ENCODE assay signal across 8 cellular contexts in genomic region chr19:12639901-12640613, GRCh38. TPM values are rescaled to one million over a fixed set of nuclear protein-coding genes. Genes with fewer than 3 reads are reported as not detected.
DNase-seq lines count a peak whose midpoint lies in the region; FAIRE-seq and TF ChIP-seq lines count a peak whose summit lies in the region.

No MANE protein-coding gene starts in this region.

- H3K9ac ChIP-seq in keratinocyte (ENCODE audit: control insufficient read depth, extremely low read depth, insufficient read depth, low read length), result no peak overlapping the region

- no peak overlapping the region for H3K27ac Mint-ChIP-seq in Calu3 (ENCODE audit: unreplicated experiment)

- H3K27me3 ChIP-seq in keratinocyte (ENCODE audit: control insufficient read depth, extremely low read depth, insufficient read depth, low read length), result no peaks in the 10 kb centered on the region

- dilution Hi-C loops in keratinocyte (cut with MboI; ENCODE audit: extremely low pct_ligation_motif_present, low sequenced_read_pairs), result no loop called here

- H3K27ac ChIP-seq in keratinocyte (ENCODE audit: control insufficient read depth, insufficient read depth, low read length), result no peak overlapping the region

- peak overlapping the region in 1 of 3 experiments; percentile 12 for H3K4me3 ChIP-seq in keratinocyte (ENCODE audit: control insufficient read depth in 2 of 3, extremely low read depth in 1 of 3, insufficient read depth in 2 of 3, low read depth in 1 of 3, low read length in 3 of 3)

- H3K36me3 Mint-ChIP-seq in Calu3 (ENCODE audit: insufficient read depth, unreplicated experiment), result no peaks in the 10 kb centered on the region

- no peaks in the 10 kb centered on the region for H3K27me3 Mint-ChIP-seq in Calu3 (ENCODE audit: unreplicated experiment)

- no peaks in the 10 kb centered on the region for H3K9me3 ChIP-seq in keratinocyte (ENCODE audit: control insufficient read depth, low read depth, low read length)

- CTCF ChIA-PET in Calu3 (lab: Charles Lee), result no interaction called here

- no TSS peak for BruUV-seq in Calu3 (replicated peaks; lab: Mats Ljungman, UMichigan)

- peak; percentile 80 to 96 (median 90) for TF ChIP-seq CTCF in keratinocyte (optimal IDR thresholded peaks at IDR 0.05 in 1 of 3, IDR thresholded peaks at IDR 0.05 in 1 of 3, conservative IDR thresholded peaks at IDR 0.05 in 1 of 3; ENCODE audit: extremely low read depth in 1 of 3, insufficient read depth in 2 of 3, low read length in 3 of 3)
- TF ChIP-seq CTCF in Calu3 (IDR thresholded peaks at IDR 0.05; ENCODE audit: unreplicated experiment), result no peak

- no peaks in the 10 kb centered on the region for H3K9me1 ChIP-seq in keratinocyte (ENCODE audit: control insufficient read depth, extremely low read depth, insufficient read depth, low read length)

- H2AFZ ChIP-seq in keratinocyte (ENCODE audit: control insufficient read depth, low read length), result peak overlapping the region; percentile 89

- H3K4me2 ChIP-seq in keratinocyte (ENCODE audit: control insufficient read depth, extremely low read depth, insufficient read depth, low read depth, low read length), result peak overlapping the region; percentile 62

- peaks cover 3% of the 10 kb centered on the region for H3K9me3 Mint-ChIP-seq in Calu3 (ENCODE audit: low read depth, unreplicated experiment)

- no peaks in the 10 kb centered on the region for H3K79me2 ChIP-seq in keratinocyte (ENCODE audit: control insufficient read depth, insufficient read depth, low read length)

- DNase-seq in 8988T (peak; percentile 69), GM19238 (ENCODE audit: insufficient read length, low spot score) (peak; percentile 83), NCI-H1694 treated with DMSO at 0.1 percent for 48 hours (lab: John Stamatoyannopoulos, UW) (peak; percentile 45), keratinocyte (ENCODE audit: low read depth, low spot score) (peak; percentile 15), Calu3 (no peak)
- DNase-seq in activated CD4-positive, CD25-positive, alpha-beta regulatory T cell (lab: John Stamatoyannopoulos, UW), result peak; percentile 66 to 80 (median 70)
- DNase-seq in central memory CD4-positive, alpha-beta T cell, result peak; percentile 70
- peak; percentile 85 to 89 (median 86) for DNase-seq in stimulated activated CD4-positive, alpha-beta T cell treated with anti-CD3 and anti-CD28 coated beads, Interleukin-12 subunit alpha, Interleukin-12 subunit beta, amount 100 ng/mL, for 48 hours (ENCODE audit: low read depth in 2 of 3, low spot score in 1 of 3)

- peak; percentile 66 for FAIRE-seq in keratinocyte (lab: Jason Lieb, UNC)

- H3K4me1 Mint-ChIP-seq in Calu3 (ENCODE audit: low read depth, unreplicated experiment), result no peaks in the 10 kb centered on the region

- no peak overlapping the region for H3K4me3 Mint-ChIP-seq in Calu3 (ENCODE audit: low read depth, unreplicated experiment)

- no peaks in the 10 kb centered on the region for H4K20me1 ChIP-seq in keratinocyte (ENCODE audit: control insufficient read depth, extremely low read depth, insufficient read depth, low read length)

- intact Hi-C loops in Calu3 (cut with micrococcal nuclease; ENCODE audit: unreplicated experiment), result no loop called here

- peaks cover 4% of the 10 kb centered on the region for H3K4me1 ChIP-seq in keratinocyte (ENCODE audit: control insufficient read depth, extremely low read depth, insufficient read depth, low read length)

- no peaks in the 10 kb centered on the region for H3K36me3 ChIP-seq in keratinocyte (ENCODE audit: control insufficient read depth in 2 of 2, extremely low read depth in 1 of 2, insufficient read depth in 2 of 2, low read length in 2 of 2)

RNA-seq across cellular contexts. Expression of gene MAN2B1, which starts 26.5 kb away (rescaled TPM):
- 17.0 to 30.1 TPM (median 21.1 TPM) in 3 replicates for polyA plus RNA-seq in keratinocyte
- 9.5 TPM for polyA plus RNA-seq in keratinocyte (2011; ENCODE audit: low read depth)
- 16.4 and 21.9 TPM in 2 replicates for polyA plus RNA-seq in keratinocyte (2011; cell fraction: cytosol; rRNA removed)
- 55.0 and 85.8 TPM in 2 replicates for polyA plus RNA-seq in keratinocyte (2011; cell fraction: nucleus; rRNA removed)
- 38.0 and 45.6 TPM in 2 replicates for polyA plus RNA-seq in keratinocyte (2012; ENCODE audit: low replicate concordance)
- polyA minus RNA-seq in keratinocyte, result 17.2 to 50.0 TPM (median 17.4 TPM) in 3 replicates
- 27.2 TPM for polyA minus RNA-seq in keratinocyte (2011; cell fraction: cytosol; rRNA and poly(A)+ RNA removed)
- 41.0 and 45.8 TPM in 2 replicates for polyA minus RNA-seq in keratinocyte (2011; cell fraction: nucleus; rRNA and poly(A)+ RNA removed)
- 76.9 and 84.4 TPM in 2 replicates for total RNA-seq in Calu3 (2022)

RNA-seq across cellular contexts. Expression of gene WDR83, which starts 26.6 kb away (rescaled TPM):
- 3.8 to 5.6 TPM (median 5.0 TPM) in 3 replicates for polyA plus RNA-seq in keratinocyte
- 12.7 TPM for polyA plus RNA-seq in keratinocyte (2011; ENCODE audit: low read depth)
- polyA plus RNA-seq in keratinocyte (2011; cell fraction: cytosol; rRNA removed), result 2.7 and 6.5 TPM in 2 replicates
- 5.0 and 7.5 TPM in 2 replicates for polyA plus RNA-seq in keratinocyte (2011; cell fraction: nucleus; rRNA removed)
- polyA plus RNA-seq in keratinocyte (2012; ENCODE audit: low replicate concordance), result 9.2 and 10.0 TPM in 2 replicates
- polyA minus RNA-seq in keratinocyte, result 4.1 to 9.5 TPM (median 5.6 TPM) in 3 replicates
- 7.9 TPM for polyA minus RNA-seq in keratinocyte (2011; cell fraction: cytosol; rRNA and poly(A)+ RNA removed)
- 5.0 and 5.4 TPM in 2 replicates for polyA minus RNA-seq in keratinocyte (2011; cell fraction: nucleus; rRNA and poly(A)+ RNA removed)
- 10.1 and 10.8 TPM in 2 replicates for total RNA-seq in Calu3 (2022)

RNA-seq across cellular contexts. Expression of gene ZNF791, which starts 29.3 kb away (rescaled TPM):
- polyA plus RNA-seq in keratinocyte, result 8.1 to 11.5 TPM (median 10.3 TPM) in 3 replicates
- 8.1 TPM for polyA plus RNA-seq in keratinocyte (2011; ENCODE audit: low read depth)
- polyA plus RNA-seq in keratinocyte (2011; cell fraction: cytosol; rRNA removed), result 3.5 and 7.9 TPM in 2 replicates
- 22.6 and 23.4 TPM in 2 replicates for polyA plus RNA-seq in keratinocyte (2011; cell fraction: nucleus; rRNA removed)
- 7.9 and 9.9 TPM in 2 replicates for polyA plus RNA-seq in keratinocyte (2012; ENCODE audit: low replicate concordance)
- 9.1 to 13.2 TPM (median 12.6 TPM) in 3 replicates for polyA minus RNA-seq in keratinocyte
- polyA minus RNA-seq in keratinocyte (2011; cell fraction: cytosol; rRNA and poly(A)+ RNA removed), result 10.7 TPM
- polyA minus RNA-seq in keratinocyte (2011; cell fraction: nucleus; rRNA and poly(A)+ RNA removed), result 22.9 and 24.7 TPM in 2 replicates
- 15.8 and 16.2 TPM in 2 replicates for total RNA-seq in Calu3 (2022)

RNA-seq across cellular contexts. Expression of gene ZNF490, which starts 29.4 kb away (rescaled TPM):
- polyA plus RNA-seq in keratinocyte, result 2.7 to 3.2 TPM (median 3.2 TPM) in 3 replicates
- 1.4 TPM for polyA plus RNA-seq in keratinocyte (2011; ENCODE audit: low read depth)
- 1.9 and 2.9 TPM in 2 replicates for polyA plus RNA-seq in keratinocyte (2011; cell fraction: cytosol; rRNA removed)
- polyA plus RNA-seq in keratinocyte (2011; cell fraction: nucleus; rRNA removed), result 4.3 and 5.0 TPM in 2 replicates
- 1.9 and 2.5 TPM in 2 replicates for polyA plus RNA-seq in keratinocyte (2012; ENCODE audit: low replicate concordance)
- 9.3 to 10.4 TPM (median 9.5 TPM) in 3 replicates for polyA minus RNA-seq in keratinocyte
- polyA minus RNA-seq in keratinocyte (2011; cell fraction: cytosol; rRNA and poly(A)+ RNA removed), result 2.9 TPM
- 7.4 and 18.2 TPM in 2 replicates for polyA minus RNA-seq in keratinocyte (2011; cell fraction: nucleus; rRNA and poly(A)+ RNA removed)
- total RNA-seq in Calu3 (2022), result 5.4 and 6.3 TPM in 2 replicates

RNA-seq across cellular contexts. Expression of gene DHPS, which starts 41.6 kb away (rescaled TPM):
- 36.5 to 45.0 TPM (median 37.2 TPM) in 3 replicates for polyA plus RNA-seq in keratinocyte
- polyA plus RNA-seq in keratinocyte (2011; ENCODE audit: low read depth), result 51.0 TPM
- polyA plus RNA-seq in keratinocyte (2011; cell fraction: cytosol; rRNA removed), result 26.1 and 30.5 TPM in 2 replicates
- polyA plus RNA-seq in keratinocyte (2011; cell fraction: nucleus; rRNA removed), result 76.3 and 82.6 TPM in 2 replicates
- polyA plus RNA-seq in keratinocyte (2012; ENCODE audit: low replicate concordance), result 38.1 and 59.4 TPM in 2 replicates
- 25.5 to 38.8 TPM (median 33.0 TPM) in 3 replicates for polyA minus RNA-seq in keratinocyte
- 22.8 TPM for polyA minus RNA-seq in keratinocyte (2011; cell fraction: cytosol; rRNA and poly(A)+ RNA removed)
- polyA minus RNA-seq in keratinocyte (2011; cell fraction: nucleus; rRNA and poly(A)+ RNA removed), result 18.2 and 19.0 TPM in 2 replicates
- 57.6 and 69.1 TPM in 2 replicates for total RNA-seq in Calu3 (2022)
